Comparison of ENCODE assay signal across 18 cellular contexts in genomic region chr1:109805486-109806180, GRCh38. TPM values are rescaled to one million over a fixed set of nuclear protein-coding genes. Genes with fewer than 3 reads are reported as not detected.
DNase-seq lines count a peak whose midpoint lies in the region; ATAC-seq and TF ChIP-seq lines count a peak whose summit lies in the region.
"Had no signal": no experiment of that assay in that cellular context is flagged by ENCODE, and none has a peak within 500 bp of the region (broad histone marks: within the 10 kb centered on the region; RNA-seq: fewer than 3 reads in every experiment).

No MANE protein-coding gene starts in this region.

- TF ChIP-seq CTCF in endodermal cell (conservative IDR thresholded peaks at IDR 0.05) (no peak), upper lobe of right lung (IDR thresholded peaks at IDR 0.05) (no peak)

- CTCF ChIA-PET in activated naive CD4-positive, alpha-beta T cell treated with anti-CD3 and anti-CD28 coated beads for 36 hours (lab: Charles Lee) = interaction anchor here (0.7 to 3.0 kb wide), 4 partner anchors 15 to 178 kb away, joined by 4 to 15 read pairs (median 8); partner anchors contain the start of gene AHCYL1

- H3K9me3 ChIP-seq in endodermal cell (ENCODE audit: control insufficient read depth, low read length) = no peaks in the 10 kb centered on the region
- H3K9me3 ChIP-seq in upper lobe of right lung = no peaks in the 10 kb centered on the region
- H3K9me3 ChIP-seq: gastroesophageal sphincter, thyroid gland had no signal

- H3K9ac ChIP-seq in endodermal cell (ENCODE audit: extremely low read depth, low read length, poor library complexity, severe bottlenecking) = no peak overlapping the region

- no peaks in the 10 kb centered on the region for H3K36me3 Mint-ChIP-seq in activated naive CD4-positive, alpha-beta T cell treated with anti-CD3 and anti-CD28 coated beads for 36 hours (ENCODE audit: low read depth)
- no peaks in the 10 kb centered on the region for H3K36me3 Mint-ChIP-seq in endodermal cell (ENCODE audit: low read depth)
- H3K36me3 Mint-ChIP-seq: immature natural killer cell had no signal

- H3K4me1 ChIP-seq in endodermal cell (ENCODE audit: control insufficient read depth, insufficient read depth, low read length) (no peaks in the 10 kb centered on the region), upper lobe of right lung (peaks cover 39% of the 10 kb centered on the region)
- H3K4me1 ChIP-seq: thyroid gland had no signal

- no peaks in the 10 kb centered on the region for H3K27me3 Mint-ChIP-seq in activated naive CD4-positive, alpha-beta T cell treated with anti-CD3 and anti-CD28 coated beads for 36 hours (ENCODE audit: low read depth)
- H3K27me3 Mint-ChIP-seq in endodermal cell (ENCODE audit: insufficient read depth) = peaks cover 2% of the 10 kb centered on the region

- no peaks in the 10 kb centered on the region for H3K9me3 Mint-ChIP-seq in activated naive CD4-positive, alpha-beta T cell treated with anti-CD3 and anti-CD28 coated beads for 36 hours
- no peaks in the 10 kb centered on the region for H3K9me3 Mint-ChIP-seq in endodermal cell
- H3K9me3 Mint-ChIP-seq: immature natural killer cell had no signal

- peak; percentile 0 for DNase-seq in activated naive CD4-positive, alpha-beta T cell treated with anti-CD3 and anti-CD28 coated beads for 36 hours
- no peak for DNase-seq in activated naive CD4-positive, alpha-beta T cell treated with Interleukin-2 at 50 U/mL for 16 hours
- DNase-seq in NCI-H510A treated with DMSO at 0.1 percent for 48 hours (lab: John Stamatoyannopoulos, UW) = peak; percentile 85
- peak; percentile 46 for DNase-seq in endodermal cell
- DNase-seq in upper lobe of right lung = peak; percentile 3
- DNase-seq in DMS153 (lab: John Stamatoyannopoulos, UW) = no peak
- DNase-seq in HCEC 1CT = no peak
- DNase-seq: activated CD4-positive, alpha-beta T cell treated with anti-CD3 and anti-CD28 coated beads, Interleukin-2, amount 50 U/mL, for 1 hour; activated naive CD4-positive, alpha-beta T cell treated with anti-CD3 and anti-CD28 coated beads, Interleukin-2, amount 50 U/mL, for 16 hours; EL; immature natural killer cell; NCI-H1048; NCI-H82; thyroid gland had no signal

- 80 to 86% methylated on average over 1 to 7 of the region's 8 CpGs for WGBS in endodermal cell (ENCODE audit: insufficient coverage in 1 of 2, insufficient read length in 1 of 2), 2 experiments

- H3K27ac ChIP-seq in endodermal cell (ENCODE audit: low read depth, low read length) = no peak overlapping the region
- no peak overlapping the region for H3K27ac ChIP-seq in upper lobe of right lung
- H3K27ac ChIP-seq: gastroesophageal sphincter, RWPE1, thyroid gland had no signal

- no peaks in the 10 kb centered on the region for H3K27me3 ChIP-seq in endodermal cell (ENCODE audit: control insufficient read depth, insufficient read depth, low read length, poor library complexity, severe bottlenecking)
- no peaks in the 10 kb centered on the region for H3K27me3 ChIP-seq in upper lobe of right lung
- H3K27me3 ChIP-seq: gastroesophageal sphincter, thyroid gland had no signal

- intact Hi-C loops in activated naive CD4-positive, alpha-beta T cell treated with anti-CD3 and anti-CD28 coated beads for 36 hours (cut with micrococcal nuclease) = no loop called here
- intact Hi-C loops in upper lobe of right lung (cut with DNase I) = no loop called here

- no peak overlapping the region for H3K4me3 ChIP-seq in endodermal cell (ENCODE audit: low read length)
- no peak overlapping the region for H3K4me3 ChIP-seq in upper lobe of right lung
- H3K4me3 ChIP-seq: gastroesophageal sphincter, GM12878, thyroid gland had no signal

- ATAC-seq in upper lobe of right lung (no peak), GM19324 (IDR thresholded peaks at IDR 0.05; ENCODE audit: low FRiP score, unreplicated experiment) (no peak)
- ATAC-seq: gastroesophageal sphincter, GM12878 had no signal

- H3K27ac Mint-ChIP-seq in activated naive CD4-positive, alpha-beta T cell treated with anti-CD3 and anti-CD28 coated beads for 36 hours = no peak overlapping the region
- H3K27ac Mint-ChIP-seq in endodermal cell = no peak overlapping the region
- H3K27ac Mint-ChIP-seq: immature natural killer cell had no signal

- no peak overlapping the region for H3K4me3 Mint-ChIP-seq in activated naive CD4-positive, alpha-beta T cell treated with anti-CD3 and anti-CD28 coated beads for 36 hours
- no peak overlapping the region for H3K4me3 Mint-ChIP-seq in endodermal cell
- H3K4me3 Mint-ChIP-seq: immature natural killer cell had no signal

- H3K36me3 ChIP-seq in endodermal cell (ENCODE audit: control insufficient read depth, insufficient read depth, low read length) (no peaks in the 10 kb centered on the region), upper lobe of right lung (no peaks in the 10 kb centered on the region)
- H3K36me3 ChIP-seq: gastroesophageal sphincter, thyroid gland had no signal

- peaks cover 38% of the 10 kb centered on the region for H3K4me1 Mint-ChIP-seq in activated naive CD4-positive, alpha-beta T cell treated with anti-CD3 and anti-CD28 coated beads for 36 hours (ENCODE audit: low read depth)
- H3K4me1 Mint-ChIP-seq in endodermal cell = peaks cover 1% of the 10 kb centered on the region

RNA-seq across cellular contexts. Expression of gene EPS8L3, which starts 41.9 kb away (rescaled TPM):
- total RNA-seq in activated naive CD4-positive, alpha-beta T cell treated with anti-CD3 and anti-CD28 coated beads for 36 hours = not detected
- total RNA-seq in endodermal cell = not detected
- not detected for polyA plus RNA-seq in endodermal cell (2013, experiment 1 of 2)
- not detected for polyA plus RNA-seq in endodermal cell (2013, experiment 2 of 2)
- total RNA-seq in upper lobe of right lung = not detected
- total RNA-seq: GM12878, thyroid gland had no signal
- polyA plus RNA-seq: GM12878 had no signal

Comparison
In these comparisons a context has a peak if more than half of its experiments do, and no peak if none do; other contexts are left out.
1. DNase-seq: peak in activated naive CD4-positive, alpha-beta T cell treated with anti-CD3 and anti-CD28 coated beads for 36 hours (single experiment), NCI-H510A treated with DMSO at 0.1 percent for 48 hours (single experiment), endodermal cell (single experiment) and upper lobe of right lung (single experiment); none in activated naive CD4-positive, alpha-beta T cell treated with Interleukin-2 at 50 U/mL for 16 hours (single experiment), DMS153 (single experiment) and HCEC 1CT (single experiment).